19 cellular contexts compared by ENCODE assay signal in genomic region chr19:29675120-29675649, GRCh38. TPM values are rescaled to one million over a fixed set of nuclear protein-coding genes. Genes with fewer than 3 reads are reported as not detected.
DNase-seq lines count a peak whose midpoint lies in the region; ATAC-seq and TF ChIP-seq lines count a peak whose summit lies in the region.
"Had no signal": no experiment of that assay in that cellular context is flagged by ENCODE, and none has a peak within 500 bp of the region (broad histone marks: within the 10 kb centered on the region; RNA-seq: fewer than 3 reads in every experiment).

No MANE protein-coding gene starts in this region.

- H3K27me3 Mint-ChIP-seq in activated CD4-positive, alpha-beta T cell treated with anti-CD3 and anti-CD28 coated beads, Interleukin-2, amount 10 ng/mL, durations not matched to agents 24 days and 14 days, result no peaks in the 10 kb centered on the region
- no peaks in the 10 kb centered on the region for H3K27me3 Mint-ChIP-seq in CD4-positive, alpha-beta memory T cell
- no peaks in the 10 kb centered on the region; the same call in 1 of the 2 replicates for H3K27me3 Mint-ChIP-seq in H9 (ENCODE audit: low read depth)

- H3K36me3 ChIP-seq in CD4-positive, alpha-beta memory T cell (ENCODE audit: insufficient read depth, low read length), result peaks cover 35% of the 10 kb centered on the region

- peaks cover 48% of the 10 kb centered on the region for H3K4me1 Mint-ChIP-seq in activated CD4-positive, alpha-beta T cell treated with anti-CD3 and anti-CD28 coated beads, Interleukin-2, amount 10 ng/mL, durations not matched to agents 24 days and 14 days
- H3K4me1 Mint-ChIP-seq in CD4-positive, alpha-beta memory T cell, result peaks cover 52 to 95% (median 72%) of the 10 kb centered on the region in 4 donors
- no peaks in the 10 kb centered on the region for H3K4me1 Mint-ChIP-seq in H9

- intact Hi-C loops in activated CD4-positive, alpha-beta T cell treated with anti-CD3 and anti-CD28 coated beads, Interleukin-2, amount 10 ng/mL, durations not matched to agents 24 days and 14 days (cut with micrococcal nuclease), result no loop called here
- intact Hi-C loops in CD4-positive, alpha-beta memory T cell (cut with micrococcal nuclease), result no loop called here

- H3K4me3 Mint-ChIP-seq in activated CD4-positive, alpha-beta T cell treated with anti-CD3 and anti-CD28 coated beads, Interleukin-2, amount 10 ng/mL, durations not matched to agents 24 days and 14 days, result no peak overlapping the region
- H3K4me3 Mint-ChIP-seq in CD4-positive, alpha-beta memory T cell, result peak overlapping the region in 3 of 8 donors; percentile 56 to 61 (median 57)
- H3K4me3 Mint-ChIP-seq in H9, result no peak overlapping the region
- H3K4me3 Mint-ChIP-seq: nephron progenitor cell had no signal

- H2AK5ac ChIP-seq in H9 (ENCODE audit: insufficient read length, low read length), result no peak overlapping the region

- H3K27ac ChIP-seq in CD4-positive, alpha-beta memory T cell (ENCODE audit: low read depth, low read length), result peak overlapping the region; percentile 92
- no peak overlapping the region for H3K27ac ChIP-seq in H9 (ENCODE audit: insufficient read length, low read depth, low read length)
- H3K27ac ChIP-seq: brain microvascular endothelial cell, HL-60, KMS-11 had no signal

- H4K20me1 ChIP-seq in H9 (ENCODE audit: control insufficient read depth, insufficient read depth, insufficient read length), result no peaks in the 10 kb centered on the region

- no peak overlapping the region for H2BK15ac ChIP-seq in H9 (ENCODE audit: low read depth, low read length)

- H3K27ac Mint-ChIP-seq in activated CD4-positive, alpha-beta T cell treated with anti-CD3 and anti-CD28 coated beads, Interleukin-2, amount 10 ng/mL, durations not matched to agents 24 days and 14 days, result peak overlapping the region; percentile 37
- H3K27ac Mint-ChIP-seq in CD4-positive, alpha-beta memory T cell, result peak overlapping the region; percentile 64 to 89 (median 85)
- peak overlapping the region in 1 of 3 experiments; percentile 79; a peak in 1 of 7 replicates for H3K27ac Mint-ChIP-seq in H9
- H3K27ac Mint-ChIP-seq: nephron progenitor cell had no signal

- H3K4me2 ChIP-seq in H9 (ENCODE audit: insufficient read depth, insufficient read length, low read length), result no peak overlapping the region
- H3K4me2 ChIP-seq: KMS-11 had no signal

- no peak for ATAC-seq in omental fat pad (ENCODE audit: low FRiP score)

- no peak overlapping the region for H4K5ac ChIP-seq in H9 (ENCODE audit: insufficient read length, low read depth, low read length)

- no peak overlapping the region for H3K4me3 ChIP-seq in CD4-positive, alpha-beta memory T cell (ENCODE audit: low read length in 2 of 2)
- H3K4me3 ChIP-seq: thyroid gland had no signal

- peaks cover 99% of the 10 kb centered on the region for H3K4me1 ChIP-seq in CD4-positive, alpha-beta memory T cell (ENCODE audit: insufficient read depth, low read length)
- no peaks in the 10 kb centered on the region for H3K4me1 ChIP-seq in H9 (ENCODE audit: insufficient read depth, low read length)

- no peak for TF ChIP-seq CTCF in omental fat pad (IDR thresholded peaks at IDR 0.05)
- TF ChIP-seq CTCF in H9 (conservative IDR thresholded peaks at IDR 0.05), result no peak

- no peaks in the 10 kb centered on the region for H3K9me3 Mint-ChIP-seq in activated CD4-positive, alpha-beta T cell treated with anti-CD3 and anti-CD28 coated beads, Interleukin-2, amount 10 ng/mL, durations not matched to agents 24 days and 14 days
- no peaks in the 10 kb centered on the region for H3K9me3 Mint-ChIP-seq in CD4-positive, alpha-beta memory T cell
- H3K9me3 Mint-ChIP-seq in H9, result no peaks in the 10 kb centered on the region
- H3K9me3 Mint-ChIP-seq: nephron progenitor cell had no signal

- no peak overlapping the region for H2AFZ ChIP-seq in H9 (ENCODE audit: low read length)

- 0 out of 2 replicates have a peak, but pooled peaks cover 2% of the 10 kb centered on the region for H3K79me2 ChIP-seq in H9 (ENCODE audit: insufficient read depth, low read length)

- no peak overlapping the region for H3K18ac ChIP-seq in H9 (ENCODE audit: insufficient read length, low read depth, low read length)

- CTCF ChIA-PET in CD4-positive, alpha-beta memory T cell (lab: Charles Lee; ENCODE audit: partially characterized antibody), result interaction anchor here (1.0 to 10.6 kb wide), 4 partner anchors 8 to 66 kb away, joined by 3 to 96 read pairs (median 46); partner anchors contain the start of genes PLEKHF1 and POP4

- H3T11ph ChIP-seq in H9 (ENCODE audit: low read length), result no peak overlapping the region

- no peak overlapping the region for H4K91ac ChIP-seq in H9 (ENCODE audit: insufficient read length, low read depth, low read length)

- H3K27me3 ChIP-seq in CD4-positive, alpha-beta memory T cell (ENCODE audit: insufficient read depth, low read length), result no peaks in the 10 kb centered on the region
- H3K27me3 ChIP-seq in H9 (ENCODE audit: insufficient read depth, low read length), result no peaks in the 10 kb centered on the region
- H3K27me3 ChIP-seq: brain microvascular endothelial cell, thyroid gland had no signal

- H3K9ac ChIP-seq in H9 (ENCODE audit: extremely low read depth, insufficient read length, low read length), result no peak overlapping the region
- H3K9ac ChIP-seq: KMS-11 had no signal

- no peak overlapping the region for H2BK20ac ChIP-seq in H9 (ENCODE audit: low read depth, low read length, poor library complexity, severe bottlenecking)

- H3K23ac ChIP-seq in H9 (ENCODE audit: insufficient read length, low read depth, low read length), result no peak overlapping the region

- no CpG with 5 or more reads among the region's 10 CpGs for WGBS in H9 (ENCODE audit: extremely low coverage, insufficient read length, low lambda C conversion rate)

- DNase-seq in activated CD4-positive, alpha-beta T cell treated with anti-CD3 and anti-CD28 coated beads, Interleukin-2, amount 10 ng/mL, durations not matched to agents 24 days and 14 days, result no peak
- no peak for DNase-seq in activated CD4-positive, alpha-beta T cell treated with anti-CD3 and anti-CD28 coated beads for 48 hours
- peak in 1 of 5 donors; percentile 20 for DNase-seq in CD4-positive, alpha-beta memory T cell
- DNase-seq in cerebellar cortex (ENCODE audit: low spot score) (peak; percentile 81), omental fat pad (ENCODE audit: low spot score) (peak; percentile 9), NCI-H2029 (lab: John Stamatoyannopoulos, UW) (no peak), NOMO-1 (lab: John Stamatoyannopoulos, UW; ENCODE audit: unreplicated experiment in 2 of 2) (no peak), H9 (no peak)
- DNase-seq: 8988T; activated CD4-positive, alpha-beta T cell treated with anti-CD3 and anti-CD28 coated beads, Interleukin-2, amount 50 U/mL, for 48 hours; activated naive CD4-positive, alpha-beta T cell; brain microvascular endothelial cell; effector CD8-positive, alpha-beta T cell; NCI-H1436; NCI-H446; nephron progenitor cell; thyroid gland had no signal

- H3K79me1 ChIP-seq in H9 (ENCODE audit: insufficient read depth, low read depth, low read length, poor library complexity, severe bottlenecking), result peaks cover 3% of the 10 kb centered on the region

- H2BK5ac ChIP-seq in H9 (ENCODE audit: insufficient read length, low read length), result no peak overlapping the region

- H2BK12ac ChIP-seq in H9 (ENCODE audit: insufficient read length, low read depth, low read length), result no peak overlapping the region

- no peaks in the 10 kb centered on the region for H3K9me3 ChIP-seq in CD4-positive, alpha-beta memory T cell (ENCODE audit: control insufficient read depth in 1 of 2, low read length in 2 of 2)
- no peaks in the 10 kb centered on the region for H3K9me3 ChIP-seq in H9 (ENCODE audit: control insufficient read depth, low read depth, low read length)
- H3K9me3 ChIP-seq: thyroid gland had no signal

- POLR2A ChIA-PET in CD4-positive, alpha-beta memory T cell (lab: Charles Lee; ENCODE audit: partially characterized antibody), result interaction anchor here (0.5 to 8.7 kb wide), 4 partner anchors 8 to 69 kb away, joined by 3 to 148 read pairs (median 72); partner anchors contain the start of genes C19orf12, PLEKHF1 and POP4

- H3K23me2 ChIP-seq in H9 (ENCODE audit: insufficient read length, low read depth, low read length, poor library complexity, severe bottlenecking), result no peaks in the 10 kb centered on the region

- H4K8ac ChIP-seq in H9 (replicated peaks; ENCODE audit: insufficient read length, low read depth, low read length), result no peak overlapping the region

- no peak overlapping the region for H2BK120ac ChIP-seq in H9 (ENCODE audit: low read depth, low read length, poor library complexity, severe bottlenecking)

- no peak overlapping the region for H3K4ac ChIP-seq in H9 (ENCODE audit: low read depth, low read length)

- H3K56ac ChIP-seq in H9 (ENCODE audit: insufficient read length, low read depth, low read length), result no peak overlapping the region

- H3K14ac ChIP-seq in H9 (ENCODE audit: insufficient read depth, low read length), result no peak overlapping the region

- peaks cover 56% of the 10 kb centered on the region for H3K36me3 Mint-ChIP-seq in activated CD4-positive, alpha-beta T cell treated with anti-CD3 and anti-CD28 coated beads, Interleukin-2, amount 10 ng/mL, durations not matched to agents 24 days and 14 days (ENCODE audit: low read depth)
- peaks cover 22 to 56% of the 10 kb centered on the region in 2 donors for H3K36me3 Mint-ChIP-seq in CD4-positive, alpha-beta memory T cell
- peaks cover 0 to 10% (median 2%) of the 10 kb centered on the region in 3 experiments; a peak in 3 of 7 replicates for H3K36me3 Mint-ChIP-seq in H9 (ENCODE audit: insufficient read depth in 1 of 3, low read depth in 3 of 3)

RNA-seq across cellular contexts. Expression of gene PLEKHF1, which starts 9.9 kb away (rescaled TPM):
- 24.0 and 26.7 TPM in 2 replicates for total RNA-seq in activated CD4-positive, alpha-beta T cell treated with anti-CD3 and anti-CD28 coated beads, Interleukin-2, amount 10 ng/mL, durations not matched to agents 24 days and 14 days
- 10 to 100 TPM; 31.2 to 32.4 TPM for total RNA-seq in CD4-positive, alpha-beta memory T cell
- 10 to 100 TPM; 15.3 to 36.0 TPM for polyA plus RNA-seq in CD4-positive, alpha-beta memory T cell
- total RNA-seq in omental fat pad, result 10 to 100 TPM; 10.7 to 55.5 (median 21.5) TPM
- total RNA-seq in H9 (2021), result 4.9 and 5.0 TPM in 2 replicates

RNA-seq across cellular contexts. Expression of gene C19orf12, which starts 39.9 kb away (rescaled TPM):
- total RNA-seq in activated CD4-positive, alpha-beta T cell treated with anti-CD3 and anti-CD28 coated beads, Interleukin-2, amount 10 ng/mL, durations not matched to agents 24 days and 14 days, result 41.4 and 41.6 TPM in 2 replicates
- 10 to 100 TPM; 29.3 to 30.1 TPM for total RNA-seq in CD4-positive, alpha-beta memory T cell
- polyA plus RNA-seq in CD4-positive, alpha-beta memory T cell, result 10 to 100 TPM; 22.7 to 23.6 TPM
- total RNA-seq in omental fat pad (100 to 1,000 TPM; 105 to 260 (median 142) TPM), H9 (2021) (17.2 and 17.5 TPM in 2 replicates)

Comparison
In these comparisons a context has a peak if more than half of its experiments do, and no peak if none do; other contexts are left out.
1. DNase-seq: peak in cerebellar cortex (single experiment) and omental fat pad (single experiment); none in activated CD4-positive, alpha-beta T cell treated with anti-CD3 and anti-CD28 coated beads, Interleukin-2, amount 10 ng/mL, durations not matched to agents 24 days and 14 days (single experiment), activated CD4-positive, alpha-beta T cell treated with anti-CD3 and anti-CD28 coated beads for 48 hours (single experiment), NCI-H2029 (single experiment), NOMO-1 (0 of 2) and H9 (single experiment).